ENCODE assay signal across 9 cellular contexts in genomic region chr13:27131202-27131623, GRCh38. TPM values are rescaled to one million over a fixed set of nuclear protein-coding genes. Genes with fewer than 3 reads are reported as not detected.
DNase-seq lines count a peak whose midpoint lies in the region; ATAC-seq and TF ChIP-seq lines count a peak whose summit lies in the region.
"Had no signal": no experiment of that assay in that cellular context is flagged by ENCODE, and none has a peak within 500 bp of the region (broad histone marks: within the 10 kb centered on the region; RNA-seq: fewer than 3 reads in every experiment).

No MANE protein-coding gene starts in this region.

- no peaks in the 10 kb centered on the region for H3K27me3 Mint-ChIP-seq in T-helper 17 cell

- peaks cover 53% of the 10 kb centered on the region for H3K4me1 Mint-ChIP-seq in T-helper 17 cell

- ATAC-seq in GM18907 (IDR thresholded peaks at IDR 0.05; ENCODE audit: unreplicated experiment) = peak; percentile 90
- ATAC-seq in HG03025 (IDR thresholded peaks at IDR 0.05; ENCODE audit: low FRiP score, unreplicated experiment) = peak; percentile 79
- ATAC-seq in T-helper 17 cell = peak; percentile 93

- DNase-seq in T-helper 17 cell (peak; percentile 23 to 44 (median 38)), brain microvascular endothelial cell (no peak), putamen (ENCODE audit: low spot score) (peak; percentile 60), AG08395 (ENCODE audit: low spot score) (no peak), NCI-H2107 treated with DMSO at 0.1 percent for 48 hours (lab: John Stamatoyannopoulos, UW; ENCODE audit: unreplicated experiment) (no peak), NCI-H187 (lab: John Stamatoyannopoulos, UW) (no peak)

- no peaks in the 10 kb centered on the region for H3K36me3 ChIP-seq in brain microvascular endothelial cell (replicated peaks)

- in situ Hi-C loops in brain microvascular endothelial cell (cut with HindIII; ENCODE audit: low pct_ligation_motif_present, low sequenced_read_pairs) = no loop called here

- peak overlapping the region; percentile 62 for H3K4me3 Mint-ChIP-seq in T-helper 17 cell

- peak overlapping the region; percentile 35 for H3K27ac ChIP-seq in brain microvascular endothelial cell
- H3K27ac ChIP-seq: SK-N-MC had no signal

- H3K27ac Mint-ChIP-seq in T-helper 17 cell = peak overlapping the region; percentile 91

- H3K36me3 Mint-ChIP-seq in T-helper 17 cell (ENCODE audit: low read depth) = no peaks in the 10 kb centered on the region

- H3K27me3 ChIP-seq in brain microvascular endothelial cell (replicated peaks) = no peaks in the 10 kb centered on the region

- H3K9me3 ChIP-seq in T-helper 17 cell (ENCODE audit: control insufficient read depth, low read length, poor library complexity, severe bottlenecking) = no peaks in the 10 kb centered on the region

- no peak overlapping the region for H3K4me3 ChIP-seq in brain microvascular endothelial cell (ENCODE audit: low read depth, low read length)
- H3K4me3 ChIP-seq: SK-N-MC had no signal

- TF ChIP-seq CTCF in brain microvascular endothelial cell (IDR thresholded peaks at IDR 0.05; ENCODE audit: low read depth, low read length, missing control alignments) = no peak

RNA-seq across cellular contexts. Expression of gene USP12, which starts 40.4 kb away (rescaled TPM):
- 10 to 100 TPM; 36.6 to 44.5 TPM for total RNA-seq in T-helper 17 cell

Comparison
In these comparisons a context has a peak if more than half of its experiments do, and no peak if none do; other contexts are left out.
1. DNase-seq: peak in T-helper 17 cell (3 of 3) and putamen (single experiment); none in brain microvascular endothelial cell (single experiment), AG08395 (single experiment), NCI-H2107 treated with DMSO at 0.1 percent for 48 hours (single experiment) and NCI-H187 (0 of 2).
2. Peak in every context shown above with its lines, with median percentiles within 50 percentile points of each other: ATAC-seq.